Comparison of ENCODE assay signal across 8 cellular contexts in the genomic region with DNA sequence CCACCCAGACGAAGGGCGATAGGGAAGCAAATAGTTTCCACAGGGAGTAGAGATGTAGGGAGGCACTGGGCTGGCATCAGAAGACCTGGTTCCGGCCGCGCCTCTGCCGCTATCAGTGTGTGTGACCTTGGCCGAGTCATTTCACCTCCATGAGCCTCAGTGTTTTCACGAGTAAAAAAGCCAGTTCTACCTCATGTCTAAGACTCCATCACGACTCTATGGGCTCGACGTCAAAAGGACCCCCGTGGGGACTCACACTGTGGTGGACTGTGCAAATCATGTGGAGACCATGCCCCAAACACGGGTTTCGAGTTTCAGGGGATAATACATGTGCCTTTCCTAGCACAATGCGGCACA. TPM values are rescaled to one million over a fixed set of nuclear protein-coding genes. Genes with fewer than 3 reads are reported as not detected.
A peak's percentile ranks its signal among the peaks of the same experiment; 100 is the strongest.
DNase-seq lines count a peak whose midpoint lies in the region; ATAC-seq and TF ChIP-seq lines count a peak whose summit lies in the region.

No MANE protein-coding gene starts in this region.

- H3K36me3 Mint-ChIP-seq in CD4-positive, alpha-beta memory T cell = peaks cover 0 to 2% of the 10 kb centered on the region in 2 donors
- no peaks in the 10 kb centered on the region for H3K36me3 Mint-ChIP-seq in endodermal cell (ENCODE audit: low read depth)

- H3K27ac ChIP-seq in CD4-positive, alpha-beta memory T cell (ENCODE audit: low read depth, low read length) = peak overlapping the region; percentile 79
- H3K27ac ChIP-seq in PC-3 (ENCODE audit: low read length) (no peak overlapping the region), endodermal cell (ENCODE audit: low read depth, low read length) (no peak overlapping the region), neuronal stem cell (replicated peaks; ENCODE audit: low read length) (no peak overlapping the region)

- no peaks in the 10 kb centered on the region for H3K9me3 Mint-ChIP-seq in CD4-positive, alpha-beta memory T cell
- H3K9me3 Mint-ChIP-seq in endodermal cell = no peaks in the 10 kb centered on the region

- no peak overlapping the region for H3K4ac ChIP-seq in neuronal stem cell (ENCODE audit: low read length)

- in situ Hi-C loops in G401 (cut with HindIII; ENCODE audit: low sequenced_read_pairs) = no loop called here

- H3K27ac Mint-ChIP-seq in CD4-positive, alpha-beta memory T cell = peak overlapping the region; percentile 81 to 90 (median 82)
- H3K27ac Mint-ChIP-seq in endodermal cell = peak overlapping the region; percentile 74

- intact Hi-C loops in CD4-positive, alpha-beta memory T cell (cut with micrococcal nuclease) = loop anchor here (5.0 to 10.0 kb wide), 2 partner anchors 707 to 880 kb away; a partner anchor contains a TSS
- intact Hi-C loops in PC-3 (cut with micrococcal nuclease) = loop anchor here (2.0 kb wide), 1 partner anchor 67 kb away; no protein-coding TSS in a partner anchor

- H2AFZ ChIP-seq in PC-3 (ENCODE audit: low read length) (peak overlapping the region; percentile 99), neuronal stem cell (ENCODE audit: low read length) (peak overlapping the region; percentile 92)

- ATAC-seq in PC-3 = no peak
- no peak for ATAC-seq in GM19328 (IDR thresholded peaks at IDR 0.05; ENCODE audit: unreplicated experiment)

- no peak overlapping the region for H3K23ac ChIP-seq in neuronal stem cell (ENCODE audit: low read depth, low read length, poor library complexity)

- H2BK5ac ChIP-seq in neuronal stem cell (ENCODE audit: low read length) = no peak overlapping the region

- no peaks in the 10 kb centered on the region for H3K79me1 ChIP-seq in neuronal stem cell (ENCODE audit: low read depth, low read length)

- H4K91ac ChIP-seq in neuronal stem cell (ENCODE audit: low read depth, low read length, poor library complexity) = no peak overlapping the region

- DNase-seq in CD4-positive, alpha-beta memory T cell = no peak
- DNase-seq in PC-3 (no peak), endodermal cell (no peak), neuronal stem cell (ENCODE audit: low spot score) (no peak), NCI-H2081 treated with DMSO at 0.1 percent for 48 hours (lab: John Stamatoyannopoulos, UW) (no peak), G401 (ENCODE audit: low spot score) (no peak), HCEC 1CT (no peak)

- no peak overlapping the region for H3K18ac ChIP-seq in neuronal stem cell (ENCODE audit: low read length)

- POLR2A ChIA-PET in CD4-positive, alpha-beta memory T cell (lab: Charles Lee; ENCODE audit: partially characterized antibody) = no interaction called here
- POLR2A ChIA-PET in PC-3 (lab: Charles Lee; ENCODE audit: unreplicated experiment) = no interaction called here

- H3K9ac ChIP-seq in PC-3 (ENCODE audit: low read length) = peak overlapping the region; percentile 82
- H3K9ac ChIP-seq in endodermal cell (ENCODE audit: extremely low read depth, low read length, poor library complexity, severe bottlenecking) = peak overlapping the region; percentile 55
- no peak overlapping the region for H3K9ac ChIP-seq in neuronal stem cell (ENCODE audit: low read depth, low read length, poor library complexity)

- no peak overlapping the region for H3K14ac ChIP-seq in neuronal stem cell (ENCODE audit: low read length)

- TF ChIP-seq CTCF in PC-3 (conservative IDR thresholded peaks at IDR 0.05; ENCODE audit: low read depth, low read length) (no peak), endodermal cell (conservative IDR thresholded peaks at IDR 0.05) (no peak)

- H3K4me3 Mint-ChIP-seq in CD4-positive, alpha-beta memory T cell = peak overlapping the region; percentile 81 to 92 (median 84)
- peak overlapping the region; percentile 74 for H3K4me3 Mint-ChIP-seq in endodermal cell

- no peaks in the 10 kb centered on the region for H3K27me3 ChIP-seq in CD4-positive, alpha-beta memory T cell (ENCODE audit: insufficient read depth, low read length)
- H3K27me3 ChIP-seq in PC-3 (ENCODE audit: low read length) (no peaks in the 10 kb centered on the region), endodermal cell (ENCODE audit: control insufficient read depth, insufficient read depth, low read length, poor library complexity, severe bottlenecking) (no peaks in the 10 kb centered on the region), neuronal stem cell (ENCODE audit: control insufficient read depth in 3 of 3, insufficient read depth in 3 of 3, low read depth in 1 of 3, low read length in 3 of 3) (no peaks in the 10 kb centered on the region)

- CTCF ChIA-PET in CD4-positive, alpha-beta memory T cell (lab: Charles Lee; ENCODE audit: partially characterized antibody) = no interaction called here
- CTCF ChIA-PET in PC-3 (lab: Charles Lee) = no interaction called here

- peaks cover 23 to 46% (median 30%) of the 10 kb centered on the region in 4 donors for H3K4me1 Mint-ChIP-seq in CD4-positive, alpha-beta memory T cell
- peaks cover 17% of the 10 kb centered on the region for H3K4me1 Mint-ChIP-seq in endodermal cell

- no peak overlapping the region for H2AK5ac ChIP-seq in neuronal stem cell (ENCODE audit: low read depth, low read length)

- no peak overlapping the region for H2BK12ac ChIP-seq in neuronal stem cell (ENCODE audit: low read length)

- H3F3A ChIP-seq in PC-3 (ENCODE audit: low read length, unreplicated experiment) = no peaks in the 10 kb centered on the region

- H3K79me2 ChIP-seq in PC-3 (ENCODE audit: low read length) = peaks cover 39% of the 10 kb centered on the region

- 87 to 96% methylated on average over 10 to 15 of the region's 15 CpGs for WGBS in endodermal cell (ENCODE audit: insufficient coverage in 1 of 2, insufficient read length in 1 of 2), 2 experiments
- no CpG with 5 or more reads among the region's 15 CpGs for WGBS in neuronal stem cell (ENCODE audit: extremely low coverage in 2 of 2, insufficient read length in 2 of 2, insufficient replicate concordance in 1 of 2), 2 donors

- no TSS peak for BruUV-seq in PC-3 (replicated peaks; lab: Mats Ljungman, UMichigan)

- no peak overlapping the region for H4K8ac ChIP-seq in neuronal stem cell (ENCODE audit: low read depth, low read length)

- peaks cover 45% of the 10 kb centered on the region for H3K4me1 ChIP-seq in CD4-positive, alpha-beta memory T cell (ENCODE audit: insufficient read depth, low read length)
- H3K4me1 ChIP-seq in PC-3 (ENCODE audit: insufficient read depth, low read length) (peaks cover 26% of the 10 kb centered on the region; the same call in 1 of the 2 replicates), endodermal cell (ENCODE audit: control insufficient read depth, insufficient read depth, low read length) (peaks cover 9% of the 10 kb centered on the region), neuronal stem cell (ENCODE audit: control insufficient read depth in 2 of 2, insufficient read depth in 1 of 2, low read depth in 1 of 2, low read length in 2 of 2) (peaks cover 3 to 10% of the 10 kb centered on the region in 2 donors)

- H3K9me2 ChIP-seq in PC-3 (replicated peaks; ENCODE audit: low read length) = no peaks in the 10 kb centered on the region

- H3K4me2 ChIP-seq in PC-3 (ENCODE audit: low read length) (peak overlapping the region; percentile 84), neuronal stem cell (ENCODE audit: insufficient read depth, low read length, poor library complexity, severe bottlenecking) (peak overlapping the region; percentile 81)

- no peaks in the 10 kb centered on the region for H3K9me3 ChIP-seq in CD4-positive, alpha-beta memory T cell (ENCODE audit: control insufficient read depth in 1 of 2, low read length in 2 of 2)
- H3K9me3 ChIP-seq in PC-3 (ENCODE audit: low read length) (no peaks in the 10 kb centered on the region), endodermal cell (ENCODE audit: control insufficient read depth, low read length) (no peaks in the 10 kb centered on the region), neuronal stem cell (replicated peaks in 1 of 2; ENCODE audit: control insufficient read depth in 2 of 2, insufficient read depth in 1 of 2, low read depth in 1 of 2, low read length in 2 of 2) (no peaks in the 10 kb centered on the region)

- H2BK15ac ChIP-seq in neuronal stem cell (ENCODE audit: low read length) = no peak overlapping the region

- no peaks in the 10 kb centered on the region for H4K20me1 ChIP-seq in PC-3 (ENCODE audit: low read length)

- peak overlapping the region; percentile 48 to 74 for H3K4me3 ChIP-seq in CD4-positive, alpha-beta memory T cell (ENCODE audit: low read length in 2 of 2)
- H3K4me3 ChIP-seq in PC-3 (ENCODE audit: low read length) (peak overlapping the region; percentile 85), endodermal cell (ENCODE audit: low read length) (peak overlapping the region; percentile 87), neuronal stem cell (ENCODE audit: low read length in 2 of 2) (peak overlapping the region; percentile 79 to 87)

- no peaks in the 10 kb centered on the region for H3K36me3 ChIP-seq in CD4-positive, alpha-beta memory T cell (ENCODE audit: insufficient read depth, low read length)
- H3K36me3 ChIP-seq in PC-3 (ENCODE audit: low read depth, low read length) = no peaks in the 10 kb centered on the region
- H3K36me3 ChIP-seq in endodermal cell (ENCODE audit: control insufficient read depth, insufficient read depth, low read length) = no peaks in the 10 kb centered on the region
- H3K36me3 ChIP-seq in neuronal stem cell (replicated peaks in 1 of 2; ENCODE audit: control insufficient read depth in 2 of 2, insufficient read depth in 2 of 2, low read length in 2 of 2) = no peaks in the 10 kb centered on the region

- no peak overlapping the region for H2BK120ac ChIP-seq in neuronal stem cell (ENCODE audit: low read depth, low read length)

- H3K27me3 Mint-ChIP-seq in CD4-positive, alpha-beta memory T cell = no peaks in the 10 kb centered on the region
- no peaks in the 10 kb centered on the region for H3K27me3 Mint-ChIP-seq in endodermal cell (ENCODE audit: insufficient read depth)

RNA-seq across cellular contexts. Expression of a gene that starts 0.6 kb away (rescaled TPM):
- total RNA-seq in CD4-positive, alpha-beta memory T cell = 10 to 100 TPM; 20.0 to 23.5 TPM
- polyA plus RNA-seq in CD4-positive, alpha-beta memory T cell = 1 to 10 TPM; 3.1 to 8.8 TPM
- total RNA-seq in PC-3 (2014; rRNA removed) = 4.4 and 8.2 TPM in 2 replicates
- total RNA-seq in endodermal cell = 10 to 100 TPM; 21.9 TPM
- polyA plus RNA-seq in endodermal cell (2013, experiment 1 of 2) = 13.7 TPM
- polyA plus RNA-seq in endodermal cell (2013, experiment 2 of 2) = 15.2 TPM
- polyA plus RNA-seq in neuronal stem cell (2013, experiment 1 of 2) = 31.5 TPM
- polyA plus RNA-seq in neuronal stem cell (2013, experiment 2 of 2) = 33.9 TPM
- total RNA-seq in G401 (2014; rRNA removed; shearing (Covaris generic)) = 12.7 and 13.1 TPM in 2 replicates
